11 cellular contexts compared by ENCODE assay signal in the genomic region with DNA sequence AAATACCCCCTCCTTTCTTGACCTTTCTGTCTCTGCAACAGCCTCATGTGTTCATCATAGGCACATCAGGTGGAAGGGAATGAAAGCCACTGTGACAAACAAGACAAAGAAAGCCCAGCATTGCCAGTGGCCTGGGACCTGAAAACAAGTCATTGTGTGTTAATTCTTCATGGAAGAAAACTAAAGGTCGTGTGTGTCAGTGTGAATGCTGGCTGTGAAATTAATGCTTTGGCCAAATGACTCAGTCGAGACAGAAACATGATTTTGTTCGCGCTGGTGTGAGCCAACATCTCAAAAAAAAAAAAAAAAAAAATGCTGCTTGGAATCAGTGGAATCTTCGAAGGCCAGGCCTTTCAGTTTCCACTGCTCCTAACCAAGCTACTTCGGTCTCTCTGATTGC.
DNase-seq lines count a peak whose midpoint lies in the region; TF ChIP-seq lines count a peak whose summit lies in the region.
"Had no signal": no experiment of that assay in that cellular context is flagged by ENCODE, and none has a peak within 500 bp of the region (broad histone marks: within the 10 kb centered on the region; RNA-seq: fewer than 3 reads in every experiment).

No MANE protein-coding gene starts in this region.

- H3K27ac ChIP-seq in ectodermal cell (ENCODE audit: insufficient read depth, low read depth, low read length, poor library complexity, severe bottlenecking) (peak overlapping the region; percentile 2), stomach (peak overlapping the region in 4 of 5 donors; percentile 38 to 82 (median 66)), MM.1S (ENCODE audit: low read length) (no peak overlapping the region)
- H3K27ac ChIP-seq: SJCRH30 had no signal

- intact Hi-C loops in stomach (cut with DNase I; ENCODE audit: low total_unique reads), result no loop called here

- H3K36me3 ChIP-seq in ectodermal cell (ENCODE audit: control insufficient read depth, insufficient read depth, low read length) (no peaks in the 10 kb centered on the region), stomach (no peaks in the 10 kb centered on the region), MM.1S (replicated peaks; ENCODE audit: insufficient read depth, low read length) (no peaks in the 10 kb centered on the region)
- H3K36me3 ChIP-seq: SJCRH30 had no signal

- DNase-seq in LHCN-M2 (ENCODE audit: low read depth), result peak; percentile 44
- DNase-seq in medulla oblongata (ENCODE audit: extremely low spot score), result peak; percentile 89
- DNase-seq in stomach, result no peak
- DNase-seq in stimulated activated CD4-positive, alpha-beta T cell treated with anti-CD3 and anti-CD28 coated beads, Interleukin-4, amount 100 ng/mL, for 4 hours, result no peak
- DNase-seq in MM.1S, result no peak
- no peak for DNase-seq in NCI-H1092 (lab: John Stamatoyannopoulos, UW)
- no peak for DNase-seq in H4 (ENCODE audit: low spot score)
- DNase-seq: CD4-positive, CD25-positive, alpha-beta regulatory T cell; NCI-H1417; SJCRH30 had no signal

- H3K79me2 ChIP-seq in MM.1S (ENCODE audit: low read length), result no peaks in the 10 kb centered on the region

- no peak for TF ChIP-seq CTCF in stomach (IDR thresholded peaks at IDR 0.05)
- no peak for TF ChIP-seq CTCF in MM.1S (IDR thresholded peaks at IDR 0.05; ENCODE audit: low read length)

- H3K9me2 ChIP-seq in MM.1S (replicated peaks; ENCODE audit: insufficient read depth, low read length), result no peaks in the 10 kb centered on the region

- WGBS in ectodermal cell, 2 experiments, result 90 to 91% methylated on average over 6 of the region's 6 CpGs
- 51 to 80% (median 64%) methylated on average over 6 of the region's 6 CpGs for WGBS in stomach, 5 donors

- H3K4me1 ChIP-seq in ectodermal cell (ENCODE audit: control insufficient read depth, insufficient read depth, low read length) (peaks cover 3% of the 10 kb centered on the region), stomach (peaks cover 0 to 36% (median 16%) of the 10 kb centered on the region in 4 donors), MM.1S (ENCODE audit: low read length) (peaks cover 10% of the 10 kb centered on the region)
- H3K4me1 ChIP-seq: SJCRH30 had no signal

- TF ChIP-seq EP300 in stomach (IDR thresholded peaks at IDR 0.05), result no peak

- TF ChIP-seq POLR2A in stomach (IDR thresholded peaks at IDR 0.05), result no peak

- no peaks in the 10 kb centered on the region for H3K27me3 ChIP-seq in ectodermal cell (ENCODE audit: control insufficient read depth, insufficient read depth, low read length, poor library complexity, severe bottlenecking)
- H3K27me3 ChIP-seq in stomach, result no peaks in the 10 kb centered on the region
- H3K27me3 ChIP-seq in MM.1S (replicated peaks; ENCODE audit: insufficient read depth, low read length), result no peaks in the 10 kb centered on the region
- H3K27me3 ChIP-seq: SJCRH30 had no signal

- H3K4me3 ChIP-seq in ectodermal cell (ENCODE audit: insufficient read depth, low read depth, low read length), result no peak overlapping the region
- H3K4me3 ChIP-seq in stomach, result no peak overlapping the region
- no peak overlapping the region for H3K4me3 ChIP-seq in MM.1S (ENCODE audit: low read length)
- H3K4me3 ChIP-seq: SJCRH30 had no signal

- no peak overlapping the region for H3K9ac ChIP-seq in MM.1S (ENCODE audit: low read length)

- H3K4me2 ChIP-seq in MM.1S (ENCODE audit: low read depth, low read length), result no peak overlapping the region

- H3K9me3 ChIP-seq in ectodermal cell (ENCODE audit: control insufficient read depth, low read length) (no peaks in the 10 kb centered on the region), stomach (no peaks in the 10 kb centered on the region), MM.1S (replicated peaks; ENCODE audit: insufficient read depth, low read length) (no peaks in the 10 kb centered on the region)
- H3K9me3 ChIP-seq: SJCRH30 had no signal

- no peaks in the 10 kb centered on the region for H4K20me1 ChIP-seq in MM.1S (ENCODE audit: insufficient read depth, low read length)

- H2AFZ ChIP-seq in MM.1S (ENCODE audit: low read length), result no peak overlapping the region

- H3F3A ChIP-seq in MM.1S (ENCODE audit: insufficient read depth, low read length), result peaks cover 4% of the 10 kb centered on the region; the same call in 1 of the 2 replicates

Comparison
In these comparisons a context has a peak if more than half of its experiments do, and no peak if none do; other contexts are left out.
1. DNase-seq: peak in LHCN-M2 (single experiment) and medulla oblongata (single experiment); none in stomach (single experiment), stimulated activated CD4-positive, alpha-beta T cell treated with anti-CD3 and anti-CD28 coated beads, Interleukin-4, amount 100 ng/mL, for 4 hours (0 of 2), MM.1S (single experiment), NCI-H1092 (single experiment) and H4 (single experiment).